ENCODE assay signal across 10 cellular contexts in the genomic region with DNA sequence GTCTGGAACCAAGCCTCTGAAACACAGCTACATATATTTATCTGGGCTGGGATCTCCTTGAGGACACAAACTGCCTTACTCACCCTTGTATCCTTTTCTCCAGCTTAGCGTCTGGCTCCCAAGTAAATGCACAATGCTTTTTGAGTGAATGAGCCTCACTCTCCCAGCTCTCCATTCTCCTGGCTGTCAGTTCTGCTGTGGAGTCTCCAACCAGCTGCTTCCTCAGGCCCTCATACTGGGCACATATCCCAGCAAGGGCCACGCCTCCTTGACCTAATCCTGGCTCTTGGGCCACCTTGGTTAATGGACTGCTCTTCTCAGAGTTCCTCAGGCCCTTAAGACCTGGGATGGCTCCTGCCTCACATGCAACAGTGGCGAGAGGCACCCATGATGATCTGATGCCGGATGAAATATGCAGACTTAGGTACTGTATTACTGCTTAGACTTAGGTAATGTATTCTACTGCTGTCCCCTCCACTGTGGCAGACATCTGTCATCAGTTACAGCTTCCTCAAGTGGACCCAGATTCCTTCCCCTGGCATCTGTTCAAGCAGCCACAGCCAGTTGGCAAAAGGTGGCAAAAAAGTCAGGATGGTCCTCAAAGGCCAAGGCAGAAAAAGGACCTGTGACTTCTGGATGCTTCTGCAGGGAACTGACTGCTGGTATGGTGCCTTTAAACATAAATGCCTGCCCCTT. TPM values are rescaled to one million over a fixed set of nuclear protein-coding genes. Genes with fewer than 3 reads are reported as not detected.
DNase-seq lines count a peak whose midpoint lies in the region; ATAC-seq and TF ChIP-seq lines count a peak whose summit lies in the region.
"Had no signal": no experiment of that assay in that cellular context is flagged by ENCODE, and none has a peak within 500 bp of the region (broad histone marks: within the 10 kb centered on the region; RNA-seq: fewer than 3 reads in every experiment).

No MANE protein-coding gene starts in this region.

- 80% methylated on average over 2 of the region's 4 CpGs; no CpG with 5 or more reads in 1 of the 2 experiments for WGBS in IMR-90 (ENCODE audit: extremely low coverage in 2 of 2, insufficient read length in 1 of 2), 2 experiments

- H4K5ac ChIP-seq in IMR-90 (ENCODE audit: low read depth, low read length) = no peak overlapping the region

- no peak for TF ChIP-seq CTCF in IMR-90 (conservative IDR thresholded peaks at IDR 0.05; ENCODE audit: low read depth, low read length)
- TF ChIP-seq CTCF in mesothelial cell of epicardium (IDR thresholded peaks at IDR 0.05; ENCODE audit: unreplicated experiment) = no peak

- DNase-seq in AG08395 (ENCODE audit: low spot score) (peak; percentile 67), IMR-90 (peak; percentile 40), cerebellar cortex (ENCODE audit: low spot score) (peak; percentile 65), medulla oblongata (ENCODE audit: extremely low spot score) (peak; percentile 79), activated gamma-delta T cell (lab: John Stamatoyannopoulos, UW) (no peak), mesothelial cell of epicardium (ENCODE audit: low spot score in 2 of 2, unreplicated experiment in 2 of 2) (no peak)
- DNase-seq: effector CD8-positive, alpha-beta T cell; mesendoderm had no signal

- intact Hi-C loops in IMR-90 (cut with micrococcal nuclease) = no loop called here

- H3K36me3 Mint-ChIP-seq in activated T-helper 17 cell treated with anti-CD3 and anti-CD28 coated beads, Interleukin-2, amount 50 U/mL, for 72 hours (ENCODE audit: low read depth) = peaks cover 97% of the 10 kb centered on the region
- peaks cover 61% of the 10 kb centered on the region for H3K36me3 Mint-ChIP-seq in mesothelial cell of epicardium

- H3K9me3 Mint-ChIP-seq in activated T-helper 17 cell treated with anti-CD3 and anti-CD28 coated beads, Interleukin-2, amount 50 U/mL, for 72 hours = no peaks in the 10 kb centered on the region
- no peaks in the 10 kb centered on the region for H3K9me3 Mint-ChIP-seq in mesothelial cell of epicardium

- H3K23ac ChIP-seq in IMR-90 (ENCODE audit: low read depth, low read length) = no peak overlapping the region

- no peak overlapping the region for H3K27ac ChIP-seq in IMR-90 (ENCODE audit: insufficient read depth, low read length)

- H3K4me2 ChIP-seq in IMR-90 (ENCODE audit: low read depth, low read length) = no peak overlapping the region

- H3K4me3 ChIP-seq in IMR-90 (ENCODE audit: insufficient read depth, low read depth, low read length) = no peak overlapping the region

- no peak overlapping the region for H3K27ac Mint-ChIP-seq in activated T-helper 17 cell treated with anti-CD3 and anti-CD28 coated beads, Interleukin-2, amount 50 U/mL, for 72 hours
- H3K27ac Mint-ChIP-seq in mesothelial cell of epicardium = no peak overlapping the region

- H3K9me1 ChIP-seq in IMR-90 (ENCODE audit: insufficient read depth, low read length) = no peaks in the 10 kb centered on the region; the same call in 1 of the 2 replicates

- no peak overlapping the region for H2BK5ac ChIP-seq in IMR-90 (ENCODE audit: low read depth, low read length, poor library complexity, severe bottlenecking)

- no peak overlapping the region for H3K14ac ChIP-seq in IMR-90 (replicated peaks; ENCODE audit: low read depth, low read length)

- no peaks in the 10 kb centered on the region for H3K9me3 ChIP-seq in IMR-90 (ENCODE audit: control insufficient read depth, insufficient read depth, low read length)

- no peak for TF ChIP-seq POLR2A in IMR-90 (IDR thresholded peaks at IDR 0.05; ENCODE audit: low read depth, low read length)

- no peaks in the 10 kb centered on the region for H3K27me3 Mint-ChIP-seq in activated T-helper 17 cell treated with anti-CD3 and anti-CD28 coated beads, Interleukin-2, amount 50 U/mL, for 72 hours
- H3K27me3 Mint-ChIP-seq in mesothelial cell of epicardium (ENCODE audit: low read depth) = no peaks in the 10 kb centered on the region

- H2AFZ ChIP-seq in IMR-90 (replicated peaks; ENCODE audit: low read length, poor library complexity) = no peak overlapping the region

- no peaks in the 10 kb centered on the region for H3K27me3 ChIP-seq in IMR-90 (ENCODE audit: control insufficient read depth, insufficient read depth, low read length)

- no peak overlapping the region for H3K4ac ChIP-seq in IMR-90 (ENCODE audit: low read depth, low read length)

- H3K18ac ChIP-seq in IMR-90 (ENCODE audit: low read depth, low read length) = no peak overlapping the region

- no peak overlapping the region for H2BK15ac ChIP-seq in IMR-90 (ENCODE audit: low read depth, low read length)

- H3K4me1 ChIP-seq in IMR-90 (ENCODE audit: control insufficient read depth, insufficient read depth, low read length) = no peaks in the 10 kb centered on the region; the same call in 1 of the 2 replicates

- H3K4me1 Mint-ChIP-seq in activated T-helper 17 cell treated with anti-CD3 and anti-CD28 coated beads, Interleukin-2, amount 50 U/mL, for 72 hours = peaks cover 12% of the 10 kb centered on the region
- H3K4me1 Mint-ChIP-seq in mesothelial cell of epicardium = no peaks in the 10 kb centered on the region

- H3K4me3 Mint-ChIP-seq in activated T-helper 17 cell treated with anti-CD3 and anti-CD28 coated beads, Interleukin-2, amount 50 U/mL, for 72 hours = no peak overlapping the region
- H3K4me3 Mint-ChIP-seq in mesothelial cell of epicardium = no peak overlapping the region

- in situ Hi-C loops in IMR-90 (cut with MboI; ENCODE audit: low sequenced_read_pairs) = loop anchor here (10.0 kb wide), 1 partner anchor 364 kb away; no protein-coding TSS in a partner anchor

- no peak overlapping the region for H4K8ac ChIP-seq in IMR-90 (ENCODE audit: low read depth in 2 of 2, low read length in 2 of 2)

- peaks cover 51% of the 10 kb centered on the region for H3K36me3 ChIP-seq in IMR-90 (ENCODE audit: control insufficient read depth, insufficient read depth, low read length)

- no peak overlapping the region for H3K56ac ChIP-seq in IMR-90 (ENCODE audit: extremely low read depth, insufficient read depth, low read length)

- no peak overlapping the region for H2BK20ac ChIP-seq in IMR-90 (ENCODE audit: low read depth, low read length)

- H2BK120ac ChIP-seq in IMR-90 (ENCODE audit: low read depth, low read length) = no peak overlapping the region

- no peak overlapping the region for H3K9ac ChIP-seq in IMR-90 (ENCODE audit: low read depth, low read length)

- TF ChIP-seq RAD21 in IMR-90 (IDR thresholded peaks at IDR 0.05; ENCODE audit: low read length) = no peak

- peaks cover 12 to 40% of the 10 kb centered on the region in 2 experiments for H3K79me1 ChIP-seq in IMR-90 (ENCODE audit: low read depth in 1 of 2, low read length in 2 of 2)

- CTCF ChIA-PET in IMR-90 (lab: Yijun Ruan, JAX) = interaction anchor here (0.6 to 1.3 kb wide), 2 partner anchors 17 to 97 kb away, joined by 3 to 4 read pairs; a partner anchor contains a TSS

- H4K91ac ChIP-seq in IMR-90 (ENCODE audit: insufficient read depth, low read depth, low read length) = no peak overlapping the region

- no peak overlapping the region for H2AK5ac ChIP-seq in IMR-90 (ENCODE audit: low read depth, low read length)

- ATAC-seq in IMR-90 (ENCODE audit: low read depth) = peak; percentile 74
- ATAC-seq in activated T-helper 17 cell treated with anti-CD3 and anti-CD28 coated beads, Interleukin-2, amount 50 U/mL, for 72 hours (replicated peaks) = no peak
- no peak for ATAC-seq in GM19455 (IDR thresholded peaks at IDR 0.05; ENCODE audit: unreplicated experiment)

- POLR2A ChIA-PET in IMR-90 (lab: Charles Lee; ENCODE audit: unreplicated experiment) = no interaction called here

- dilution Hi-C loops in IMR-90 (cut with HindIII; ENCODE audit: low sequenced_read_pairs, unreplicated experiment) = no loop called here

- peaks cover 42% of the 10 kb centered on the region for H4K20me1 ChIP-seq in IMR-90 (ENCODE audit: insufficient read depth, low read length)

- no TSS peak for BruUV-seq in IMR-90 (replicated peaks; lab: Mats Ljungman, UMichigan)

- peak overlapping the region; percentile 47 for H2AK9ac ChIP-seq in IMR-90 (replicated peaks; ENCODE audit: low read depth, low read length, poor library complexity)

TF ChIP-seq in IMR-90, 13 proteins besides CTCF, POLR2A, EP300 and RAD21:
- TF ChIP-seq BHLHE40 (IDR thresholded peaks at IDR 0.05; ENCODE audit: low read depth, low read length) = no peak

RNA-seq across cellular contexts. Expression of a gene that starts 16.5 kb away (rescaled TPM):
- total RNA-seq in IMR-90 (2012; rRNA removed) (5.4 and 6.4 TPM in 2 replicates), mesothelial cell of epicardium (49.4 to 54.0 TPM (median 51.1 TPM) in 3 replicates)
- polyA plus RNA-seq in IMR-90 (2012; rRNA removed) = 38.2 and 40.4 TPM in 2 replicates
- polyA plus RNA-seq in IMR-90 (2012; cell fraction: cytosol; rRNA removed) = 31.4 and 67.9 TPM in 2 replicates
- polyA plus RNA-seq in IMR-90 (2012; cell fraction: nucleus; rRNA removed; ENCODE audit: low replicate concordance) = 82.9 and 92.3 TPM in 2 replicates
- 100 to 1,000 TPM in 1 of 2 donors, 10 to 100 TPM in 1; 60.5 to 142 TPM for total RNA-seq in activated T-helper 17 cell treated with anti-CD3 and anti-CD28 coated beads, Interleukin-2, amount 50 U/mL, for 72 hours

RNA-seq across cellular contexts. Expression of a gene that starts 54.0 kb away (rescaled TPM):
- total RNA-seq in IMR-90 (2012; rRNA removed) (30.3 and 32.8 TPM in 2 replicates), mesothelial cell of epicardium (42.2 to 45.4 TPM (median 43.5 TPM) in 3 replicates)
- polyA plus RNA-seq in IMR-90 (2012; rRNA removed) = 11.2 and 12.7 TPM in 2 replicates
- 2.4 and 3.1 TPM in 2 replicates for polyA plus RNA-seq in IMR-90 (2012; cell fraction: cytosol; rRNA removed)
- 6.1 and 45.2 TPM in 2 replicates for polyA plus RNA-seq in IMR-90 (2012; cell fraction: nucleus; rRNA removed; ENCODE audit: low replicate concordance)
- 10 to 100 TPM; 24.8 to 30.1 TPM for total RNA-seq in activated T-helper 17 cell treated with anti-CD3 and anti-CD28 coated beads, Interleukin-2, amount 50 U/mL, for 72 hours

Comparison
In these comparisons a context has a peak if more than half of its experiments do, and no peak if none do; other contexts are left out.
1. DNase-seq: peak in AG08395 (single experiment), IMR-90 (single experiment), cerebellar cortex (single experiment) and medulla oblongata (single experiment); none in activated gamma-delta T cell (single experiment) and mesothelial cell of epicardium (0 of 2).